Comparison of ENCODE assay signal across 19 cellular contexts in the genomic region with DNA sequence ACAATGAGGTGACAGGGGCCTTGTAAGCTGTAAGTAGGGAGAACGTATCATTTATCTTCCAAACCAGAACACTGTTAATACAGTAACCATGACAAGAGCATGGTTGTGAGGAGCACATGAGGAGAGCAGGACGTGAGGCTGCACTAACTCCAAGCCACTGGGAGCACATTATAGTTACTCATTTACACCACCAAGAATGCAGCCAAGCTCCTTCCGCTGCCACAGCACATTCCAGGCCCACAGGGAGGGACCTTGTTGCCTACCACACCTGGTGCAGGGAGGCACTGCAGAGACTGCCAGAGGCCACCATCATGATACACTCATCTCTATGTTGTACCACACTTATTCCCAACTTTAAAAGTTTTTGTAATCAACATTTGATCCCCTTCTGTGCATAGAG. TPM values are rescaled to one million over a fixed set of nuclear protein-coding genes. Genes with fewer than 3 reads are reported as not detected.
A peak's percentile ranks its signal among the peaks of the same experiment; 100 is the strongest.
DNase-seq lines count a peak whose midpoint lies in the region; ATAC-seq and TF ChIP-seq lines count a peak whose summit lies in the region.
"Had no signal": no experiment of that assay in that cellular context is flagged by ENCODE, and none has a peak within 500 bp of the region (broad histone marks: within the 10 kb centered on the region; RNA-seq: fewer than 3 reads in every experiment).

No MANE protein-coding gene starts in this region.

- peak; percentile 61 for DNase-seq in HK-2 (ENCODE audit: unreplicated experiment)
- no peak for DNase-seq in endodermal cell
- DNase-seq in left kidney (ENCODE audit: low read depth, low spot score): peak; percentile 62
- no peak for DNase-seq in type B pancreatic cell (ENCODE audit: extremely low spot score, unreplicated experiment)
- DNase-seq in RPMI8226: no peak
- DNase-seq in cerebellar nuclear complex (lab: John Stamatoyannopoulos, UW): no peak
- DNase-seq: NCI-H524 treated with DMSO at 0.1 percent for 48 hours had no signal

- H3K36me3 ChIP-seq in endodermal cell (ENCODE audit: control insufficient read depth, insufficient read depth, low read length): peaks cover 12% of the 10 kb centered on the region

- no peak overlapping the region for H3K27ac ChIP-seq in endodermal cell (ENCODE audit: low read depth, low read length)
- H3K27ac ChIP-seq: brain microvascular endothelial cell, esophagus muscularis mucosa, foreskin keratinocyte, pancreas, PC-9, suprapubic skin had no signal

- H3K27me3 Mint-ChIP-seq in endodermal cell (ENCODE audit: insufficient read depth) (no peaks in the 10 kb centered on the region), type B pancreatic cell (no peaks in the 10 kb centered on the region)
- H3K27me3 Mint-ChIP-seq: activated CD4-positive, alpha-beta T cell treated with anti-CD3 and anti-CD28 coated beads for 36 hours; activated naive CD4-positive, alpha-beta T cell treated with anti-CD3 and anti-CD28 coated beads, Interleukin-2, amount 10 ng/mL, durations not matched to agents 7 days and 5 days; activated T-helper 17 cell treated with anti-CD3 and anti-CD28 coated beads, Interleukin-2, amount 50 U/mL, for 72 hours had no signal

- no peak overlapping the region for H3K4me3 ChIP-seq in endodermal cell (ENCODE audit: low read length)
- H3K4me3 ChIP-seq: esophagus muscularis mucosa, HAP-1, pancreas, PC-9, suprapubic skin had no signal

- H3K4me1 ChIP-seq in endodermal cell (ENCODE audit: control insufficient read depth, insufficient read depth, low read length): no peaks in the 10 kb centered on the region
- H3K4me1 ChIP-seq: HAP-1, pancreas had no signal

- no peak for TF ChIP-seq CTCF in endodermal cell (conservative IDR thresholded peaks at IDR 0.05)
- TF ChIP-seq CTCF in type B pancreatic cell (conservative IDR thresholded peaks at IDR 0.05): no peak

- H3K36me3 Mint-ChIP-seq in endodermal cell (ENCODE audit: low read depth) (no peaks in the 10 kb centered on the region), type B pancreatic cell (peaks cover 7% of the 10 kb centered on the region)

- H3K4me3 Mint-ChIP-seq in endodermal cell (no peak overlapping the region), type B pancreatic cell (peak overlapping the region; percentile 27)
- H3K4me3 Mint-ChIP-seq: activated CD4-positive, alpha-beta T cell treated with anti-CD3 and anti-CD28 coated beads for 36 hours; activated naive CD4-positive, alpha-beta T cell treated with anti-CD3 and anti-CD28 coated beads, Interleukin-2, amount 10 ng/mL, durations not matched to agents 7 days and 5 days; activated T-helper 17 cell treated with anti-CD3 and anti-CD28 coated beads, Interleukin-2, amount 50 U/mL, for 72 hours; neural crest cell had no signal

- H3K4me1 Mint-ChIP-seq in endodermal cell (peaks cover 7% of the 10 kb centered on the region), type B pancreatic cell (ENCODE audit: unreplicated experiment) (peaks cover 19% of the 10 kb centered on the region)
- H3K4me1 Mint-ChIP-seq: activated CD4-positive, alpha-beta T cell treated with anti-CD3 and anti-CD28 coated beads for 36 hours; activated naive CD4-positive, alpha-beta T cell treated with anti-CD3 and anti-CD28 coated beads, Interleukin-2, amount 10 ng/mL, durations not matched to agents 7 days and 5 days had no signal

- 94% methylated on average over 3 of the region's 3 CpGs; no CpG with 5 or more reads in 1 of the 2 experiments for WGBS in endodermal cell (ENCODE audit: insufficient coverage in 1 of 2, insufficient read length in 1 of 2), 2 experiments

- H3K27me3 ChIP-seq in endodermal cell (ENCODE audit: control insufficient read depth, insufficient read depth, low read length, poor library complexity, severe bottlenecking): no peaks in the 10 kb centered on the region
- H3K27me3 ChIP-seq: brain microvascular endothelial cell, esophagus muscularis mucosa, foreskin keratinocyte, pancreas, suprapubic skin had no signal

- H3K27ac Mint-ChIP-seq in endodermal cell (peak overlapping the region; percentile 70), type B pancreatic cell (peak overlapping the region; percentile 58)
- H3K27ac Mint-ChIP-seq: activated CD4-positive, alpha-beta T cell treated with anti-CD3 and anti-CD28 coated beads for 36 hours; activated naive CD4-positive, alpha-beta T cell treated with anti-CD3 and anti-CD28 coated beads, Interleukin-2, amount 10 ng/mL, durations not matched to agents 7 days and 5 days had no signal

- H3K9me3 Mint-ChIP-seq in endodermal cell (no peaks in the 10 kb centered on the region), type B pancreatic cell (no peaks in the 10 kb centered on the region)
- H3K9me3 Mint-ChIP-seq: activated naive CD4-positive, alpha-beta T cell treated with anti-CD3 and anti-CD28 coated beads, Interleukin-2, amount 10 ng/mL, durations not matched to agents 7 days and 5 days; activated T-helper 17 cell treated with anti-CD3 and anti-CD28 coated beads, Interleukin-2, amount 50 U/mL, for 72 hours; neural crest cell had no signal

- no peak overlapping the region for H3K9ac ChIP-seq in endodermal cell (ENCODE audit: extremely low read depth, low read length, poor library complexity, severe bottlenecking)

- no peaks in the 10 kb centered on the region for H3K9me3 ChIP-seq in endodermal cell (ENCODE audit: control insufficient read depth, low read length)
- H3K9me3 ChIP-seq: esophagus muscularis mucosa, HAP-1, pancreas, suprapubic skin had no signal

- no peak for ATAC-seq in GM18909 (IDR thresholded peaks at IDR 0.05; ENCODE audit: poor library complexity, unreplicated experiment)

RNA-seq across cellular contexts. Expression of a gene that starts 13.5 kb away (rescaled TPM):
- total RNA-seq in endodermal cell (10 to 100 TPM; 30.7 to 32.8 TPM), type B pancreatic cell (ENCODE audit: low replicate concordance) (15.0 and 27.3 TPM in 2 replicates)
- 10.0 TPM for polyA plus RNA-seq in endodermal cell (2013, experiment 1 of 2)
- polyA plus RNA-seq in endodermal cell (2013, experiment 2 of 2): 13.1 TPM

RNA-seq across cellular contexts. Expression of a gene that starts 27.8 kb away (rescaled TPM):
- 10 to 100 TPM; 12.1 to 17.3 TPM for total RNA-seq in endodermal cell
- 6.5 TPM for polyA plus RNA-seq in endodermal cell (2013, experiment 1 of 2)
- polyA plus RNA-seq in endodermal cell (2013, experiment 2 of 2): 5.5 TPM
- 18.7 and 22.6 TPM in 2 replicates for total RNA-seq in type B pancreatic cell (ENCODE audit: low replicate concordance)

Comparison
In these comparisons a context has a peak if more than half of its experiments do, and no peak if none do; other contexts are left out.
1. DNase-seq: peak in HK-2 (single experiment) and left kidney (single experiment); none in endodermal cell (single experiment), type B pancreatic cell (single experiment), RPMI8226 (single experiment) and cerebellar nuclear complex (0 of 2).